Comparison of ENCODE assay signal across 8 cellular contexts in genomic region chr17:64262125-64262421, GRCh38. TPM values are rescaled to one million over a fixed set of nuclear protein-coding genes. Genes with fewer than 3 reads are reported as not detected.
DNase-seq lines count a peak whose midpoint lies in the region; ATAC-seq lines count a peak whose summit lies in the region.

No MANE protein-coding gene starts in this region.

- CTCF ChIA-PET in activated CD4-positive, alpha-beta T cell treated with anti-CD3 and anti-CD28 coated beads, Interleukin-2, amount 10 ng/mL, durations not matched to agents 7 days and 5 days (lab: Charles Lee) = no interaction called here

- peak overlapping the region; percentile 53 for H3K9ac ChIP-seq in iPS-18a (ENCODE audit: low read length)

- no peaks in the 10 kb centered on the region for H3K36me3 ChIP-seq in iPS-18a (ENCODE audit: control insufficient read depth, low read depth, low read length)

- peaks cover 40% of the 10 kb centered on the region for H3K4me1 Mint-ChIP-seq in activated CD4-positive, alpha-beta T cell treated with anti-CD3 and anti-CD28 coated beads, Interleukin-2, amount 10 ng/mL, durations not matched to agents 7 days and 5 days

- peak overlapping the region; percentile 95 for H3K4me3 Mint-ChIP-seq in activated CD4-positive, alpha-beta T cell treated with anti-CD3 and anti-CD28 coated beads, Interleukin-2, amount 10 ng/mL, durations not matched to agents 7 days and 5 days

- H3K27ac ChIP-seq in iPS-18a (ENCODE audit: low read length) = no peak overlapping the region

- ATAC-seq in activated naive CD4-positive, alpha-beta T cell treated with anti-CD3 and anti-CD28 coated beads, Interleukin-2, amount 50 U/mL, for 72 hours = peak; percentile 1 to 6
- no peak for ATAC-seq in HG02623 (IDR thresholded peaks at IDR 0.05; ENCODE audit: unreplicated experiment)

- no peak for DNase-seq in activated CD4-positive, alpha-beta T cell treated with anti-CD3 and anti-CD28 coated beads, Interleukin-2, amount 10 ng/mL, durations not matched to agents 7 days and 5 days
- no peak for DNase-seq in activated CD4-positive, alpha-beta T cell treated with anti-CD3 and anti-CD28 coated beads for 48 hours
- no peak for DNase-seq in activated naive CD4-positive, alpha-beta T cell treated with anti-CD3 and anti-CD28 coated beads, Interleukin-2, amount 50 U/mL, for 72 hours (ENCODE audit: low spot score in 2 of 2)
- peak; percentile 43 for DNase-seq in superior temporal gyrus (ENCODE audit: extremely low spot score)
- DNase-seq in SHP77 treated with DMSO at 0.1 percent for 48 hours (lab: John Stamatoyannopoulos, UW) = no peak
- no peak for DNase-seq in epidermal melanocyte (ENCODE audit: insufficient read length, low spot score)

- H3K4me3 ChIP-seq in iPS-18a (ENCODE audit: low read length) = peak overlapping the region; percentile 82

- peaks cover 23% of the 10 kb centered on the region for H3K27me3 ChIP-seq in iPS-18a (ENCODE audit: control insufficient read depth, insufficient read depth, low read length)

- no peaks in the 10 kb centered on the region for H3K9me3 ChIP-seq in iPS-18a (ENCODE audit: control insufficient read depth, low read depth, low read length)

- H3K9me3 Mint-ChIP-seq in activated CD4-positive, alpha-beta T cell treated with anti-CD3 and anti-CD28 coated beads, Interleukin-2, amount 10 ng/mL, durations not matched to agents 7 days and 5 days = no peaks in the 10 kb centered on the region
- H3K9me3 Mint-ChIP-seq in activated naive CD4-positive, alpha-beta T cell treated with anti-CD3 and anti-CD28 coated beads, Interleukin-2, amount 50 U/mL, for 72 hours = no peaks in the 10 kb centered on the region

- peaks cover 4% of the 10 kb centered on the region for H3K27me3 Mint-ChIP-seq in activated CD4-positive, alpha-beta T cell treated with anti-CD3 and anti-CD28 coated beads, Interleukin-2, amount 10 ng/mL, durations not matched to agents 7 days and 5 days

- POLR2A ChIA-PET in activated CD4-positive, alpha-beta T cell treated with anti-CD3 and anti-CD28 coated beads, Interleukin-2, amount 10 ng/mL, durations not matched to agents 7 days and 5 days (lab: Charles Lee) = interaction anchor here (0.6 kb wide), 1 partner anchor 13 kb away, joined by 4 read pairs; no protein-coding TSS in a partner anchor

- H3K4me1 ChIP-seq in iPS-18a (ENCODE audit: control insufficient read depth, low read depth, low read length) = peaks cover 7% of the 10 kb centered on the region

- peak overlapping the region; percentile 95 for H3K27ac Mint-ChIP-seq in activated CD4-positive, alpha-beta T cell treated with anti-CD3 and anti-CD28 coated beads, Interleukin-2, amount 10 ng/mL, durations not matched to agents 7 days and 5 days
- peak overlapping the region; percentile 57 to 90 for H3K27ac Mint-ChIP-seq in activated naive CD4-positive, alpha-beta T cell treated with anti-CD3 and anti-CD28 coated beads, Interleukin-2, amount 50 U/mL, for 72 hours

- H3K36me3 Mint-ChIP-seq in activated CD4-positive, alpha-beta T cell treated with anti-CD3 and anti-CD28 coated beads, Interleukin-2, amount 10 ng/mL, durations not matched to agents 7 days and 5 days (ENCODE audit: low read depth) = peaks cover 2% of the 10 kb centered on the region
- peaks cover 0 to 9% of the 10 kb centered on the region in 2 donors for H3K36me3 Mint-ChIP-seq in activated naive CD4-positive, alpha-beta T cell treated with anti-CD3 and anti-CD28 coated beads, Interleukin-2, amount 50 U/mL, for 72 hours

RNA-seq across cellular contexts. Expression of gene TEX2, which starts 1.0 kb away (rescaled TPM):
- 10 to 100 TPM; 14.3 to 16.8 TPM for total RNA-seq in activated CD4-positive, alpha-beta T cell treated with anti-CD3 and anti-CD28 coated beads, Interleukin-2, amount 10 ng/mL, durations not matched to agents 7 days and 5 days
- 10 to 100 TPM; 12.1 to 14.7 TPM for total RNA-seq in activated naive CD4-positive, alpha-beta T cell treated with anti-CD3 and anti-CD28 coated beads, Interleukin-2, amount 50 U/mL, for 72 hours
